22 cellular contexts compared by ENCODE assay signal in the genomic region with DNA sequence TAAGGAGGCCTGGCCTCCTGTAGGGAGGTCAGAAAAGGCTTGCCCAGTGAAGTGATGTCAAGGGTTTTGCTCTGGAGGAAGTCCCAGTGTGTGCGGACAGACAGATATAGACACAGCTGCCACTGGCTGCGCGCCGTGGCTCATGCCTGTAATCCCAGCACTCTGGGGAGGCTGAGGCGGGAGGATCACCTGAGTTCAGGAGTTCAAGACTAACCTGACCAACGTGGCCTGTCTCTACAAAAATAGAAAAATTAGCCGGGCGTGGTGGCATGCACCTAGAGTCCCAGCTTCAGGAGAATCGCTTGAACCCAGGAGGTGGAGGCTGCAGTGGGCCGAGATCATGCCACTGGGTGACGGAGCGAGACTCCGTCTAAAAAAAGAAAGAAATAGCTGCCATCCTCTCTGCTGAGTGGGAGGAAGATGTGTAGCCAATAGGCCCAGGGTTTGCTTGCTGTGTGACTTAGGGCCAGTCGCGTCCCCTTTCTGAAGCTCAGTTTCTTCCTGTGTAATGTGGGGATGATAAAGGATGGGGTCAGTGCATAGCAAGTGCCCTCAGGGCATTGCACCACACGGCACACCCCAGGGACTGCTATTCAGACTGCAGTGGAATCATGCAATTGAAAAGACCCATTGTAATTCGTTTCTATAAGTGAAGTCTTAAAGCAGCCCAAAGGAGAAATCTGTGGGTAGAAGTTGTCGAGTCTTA. TPM values are rescaled to one million over a fixed set of nuclear protein-coding genes. Genes with fewer than 3 reads are reported as not detected.
DNase-seq lines count a peak whose midpoint lies in the region; ATAC-seq and TF ChIP-seq lines count a peak whose summit lies in the region.
"Had no signal": no experiment of that assay in that cellular context is flagged by ENCODE, and none has a peak within 500 bp of the region (broad histone marks: within the 10 kb centered on the region; RNA-seq: fewer than 3 reads in every experiment).

No MANE protein-coding gene starts in this region.

- peaks cover 1% of the 10 kb centered on the region for H3K27me3 Mint-ChIP-seq in chondrocyte (ENCODE audit: low read depth)
- peaks cover 10% of the 10 kb centered on the region for H3K27me3 Mint-ChIP-seq in nephron progenitor cell (ENCODE audit: low read depth, poor library complexity)
- H3K27me3 Mint-ChIP-seq: activated CD4-positive, alpha-beta memory T cell treated with anti-CD3 and anti-CD28 coated beads for 36 hours; activated naive CD8-positive, alpha-beta T cell had no signal

- H3K4me3 ChIP-seq in NB4 (ENCODE audit: low read depth, low read length) = no peak overlapping the region
- H3K4me3 ChIP-seq: A549 had no signal

- H3K4me3 Mint-ChIP-seq in chondrocyte (ENCODE audit: unreplicated experiment) (no peak overlapping the region), nephron progenitor cell (no peak overlapping the region)
- H3K4me3 Mint-ChIP-seq: activated CD4-positive, alpha-beta memory T cell treated with anti-CD3 and anti-CD28 coated beads for 36 hours; activated naive CD8-positive, alpha-beta T cell had no signal

- ATAC-seq in HG02970 (IDR thresholded peaks at IDR 0.05; ENCODE audit: low FRiP score, unreplicated experiment) = no peak

- H3K27ac Mint-ChIP-seq in chondrocyte (ENCODE audit: unreplicated experiment) = no peak overlapping the region
- H3K27ac Mint-ChIP-seq in nephron progenitor cell = peak overlapping the region; percentile 66
- H3K27ac Mint-ChIP-seq: activated CD4-positive, alpha-beta memory T cell treated with anti-CD3 and anti-CD28 coated beads for 36 hours; activated naive CD8-positive, alpha-beta T cell; activated T-helper 2 cell treated with anti-CD3 and anti-CD28 coated beads, Interferon-gamma antibody, Interleukin-2, Interleukin-4, amounts not matched to agents 10 μg/mL and 5 μg/mL and 100 μg/mL, durations not matched to agents 14 hours and 24 hours and 36 hours had no signal

- TF ChIP-seq POLR2A in NB4 (IDR thresholded peaks at IDR 0.05; ENCODE audit: extremely low read depth, insufficient read length) = no peak

- DNase-seq in COLO829 (ENCODE audit: low spot score) (peak; percentile 80), NB4 (ENCODE audit: low read depth) (peak; percentile 42), chondrocyte (ENCODE audit: low spot score) (peak; percentile 60), nephron progenitor cell (no peak), occipital lobe (lab: John Stamatoyannopoulos, UW) (no peak), NOMO-1 treated with DMSO at 0.1 percent for 48 hours (lab: John Stamatoyannopoulos, UW; ENCODE audit: unreplicated experiment) (no peak), SIG-M5 (lab: John Stamatoyannopoulos, UW) (no peak)
- DNase-seq: activated CD4-positive, alpha-beta memory T cell treated with anti-CD3 and anti-CD28 coated beads for 36 hours; central memory CD4-positive, alpha-beta T cell; COR-L47; dermis blood vessel endothelial cell; GF-D8; KBM-7; MM.1S; NCI-H146; NCI-H526 treated with DMSO at 0.1 percent for 48 hours; T1000 had no signal

- H3K36me3 Mint-ChIP-seq in chondrocyte (ENCODE audit: low read depth) = no peaks in the 10 kb centered on the region
- no peaks in the 10 kb centered on the region for H3K36me3 Mint-ChIP-seq in nephron progenitor cell (ENCODE audit: low read depth)
- H3K36me3 Mint-ChIP-seq: activated CD4-positive, alpha-beta memory T cell treated with anti-CD3 and anti-CD28 coated beads for 36 hours; activated naive CD8-positive, alpha-beta T cell had no signal

- H3K9me3 Mint-ChIP-seq in chondrocyte (ENCODE audit: low read depth) = no peaks in the 10 kb centered on the region
- no peaks in the 10 kb centered on the region for H3K9me3 Mint-ChIP-seq in nephron progenitor cell
- H3K9me3 Mint-ChIP-seq: activated CD4-positive, alpha-beta memory T cell treated with anti-CD3 and anti-CD28 coated beads for 36 hours; activated T-helper 2 cell treated with anti-CD3 and anti-CD28 coated beads, Interferon-gamma antibody, Interleukin-2, Interleukin-4, amounts not matched to agents 10 μg/mL and 5 μg/mL and 100 μg/mL, durations not matched to agents 14 hours and 24 hours and 36 hours had no signal

- TF ChIP-seq CTCF in NB4 (IDR thresholded peaks at IDR 0.05; ENCODE audit: low read depth, low read length) (no peak), chondrocyte (IDR thresholded peaks at IDR 0.05) (no peak), nephron progenitor cell (IDR thresholded peaks at IDR 0.05) (no peak)

- H3K4me1 Mint-ChIP-seq in chondrocyte (ENCODE audit: low read depth) (no peaks in the 10 kb centered on the region), nephron progenitor cell (peaks cover 20% of the 10 kb centered on the region)

RNA-seq across cellular contexts. Expression of gene MLEC, which starts 18.7 kb away (rescaled TPM):
- total RNA-seq in chondrocyte = 143 to 204 TPM (median 144 TPM) in 3 replicates
- total RNA-seq in occipital lobe = 41.5 TPM

RNA-seq across cellular contexts. Expression of gene CABP1, which starts 27.8 kb away (rescaled TPM):
- total RNA-seq in chondrocyte (not detected in 3 replicates), occipital lobe (3.1 TPM)
- total RNA-seq: fibroblast of lung had no signal

RNA-seq across cellular contexts. Expression of gene UNC119B, which starts 42.0 kb away (rescaled TPM):
- total RNA-seq in chondrocyte = 21.9 to 22.7 TPM (median 22.3 TPM) in 3 replicates
- total RNA-seq in occipital lobe = 11.9 TPM

RNA-seq across cellular contexts. Expression of gene ACADS, which starts 57.4 kb away (rescaled TPM):
- 6.8 to 7.2 TPM (median 7.0 TPM) in 3 replicates for total RNA-seq in chondrocyte
- total RNA-seq in occipital lobe = 4.2 TPM

Comparison
In these comparisons a context has a peak if more than half of its experiments do, and no peak if none do; other contexts are left out.
1. DNase-seq: peak in COLO829 (single experiment), NB4 (single experiment) and chondrocyte (single experiment); none in nephron progenitor cell (single experiment), occipital lobe (single experiment), NOMO-1 treated with DMSO at 0.1 percent for 48 hours (single experiment) and SIG-M5 (single experiment).